Comparison of ENCODE assay signal across 12 cellular contexts in genomic region chr14:74547331-74547927, GRCh38.
"Had no signal": no experiment of that assay in that cellular context is flagged by ENCODE, and none has a peak within 500 bp of the region (broad histone marks: within the 10 kb centered on the region; RNA-seq: fewer than 3 reads in every experiment).

No MANE protein-coding gene starts in this region.

- H3K9me3 Mint-ChIP-seq: activated B cell treated with CpG ODN at 0.5 μM for 24 hours; activated CD4-positive, alpha-beta T cell treated with anti-CD3 and anti-CD28 coated beads, Interleukin-2, amount 10 ng/mL, durations not matched to agents 24 days and 14 days; activated naive CD4-positive, alpha-beta T cell treated with anti-CD3 and anti-CD28 coated beads, Interleukin-2, amount 10 ng/mL, durations not matched to agents 7 days and 5 days; mesothelial cell of epicardium had no signal

- H3K27ac ChIP-seq: epithelial cell of prostate had no signal

- DNase-seq: activated B cell treated with CpG ODN at 0.5 μM for 24 hours; activated CD4-positive, alpha-beta T cell treated with anti-CD3 and anti-CD28 coated beads, Interleukin-2, amount 10 ng/mL, durations not matched to agents 24 days and 14 days; activated CD8-positive, alpha-beta memory T cell treated with anti-CD3 and anti-CD28 coated beads for 24 hours; activated naive CD4-positive, alpha-beta T cell treated with anti-CD3 and anti-CD28 coated beads, Interleukin-2, amount 10 ng/mL, durations not matched to agents 7 days and 5 days; cortex of kidney; effector CD8-positive, alpha-beta T cell; kidney glomerular epithelial cell; stimulated activated naive CD4-positive, alpha-beta T cell; T-helper 1 cell had no signal

- H3K36me3 Mint-ChIP-seq: activated naive CD4-positive, alpha-beta T cell treated with anti-CD3 and anti-CD28 coated beads, Interleukin-2, amount 10 ng/mL, durations not matched to agents 7 days and 5 days; mesothelial cell of epicardium had no signal

- H3K4me1 Mint-ChIP-seq: activated B cell treated with CpG ODN at 0.5 μM for 24 hours; activated CD4-positive, alpha-beta T cell treated with anti-CD3 and anti-CD28 coated beads, Interleukin-2, amount 10 ng/mL, durations not matched to agents 24 days and 14 days; activated naive CD4-positive, alpha-beta T cell treated with anti-CD3 and anti-CD28 coated beads, Interleukin-2, amount 10 ng/mL, durations not matched to agents 7 days and 5 days had no signal

- H3K4me3 Mint-ChIP-seq: activated B cell treated with CpG ODN at 0.5 μM for 24 hours; activated CD4-positive, alpha-beta T cell treated with anti-CD3 and anti-CD28 coated beads, Interleukin-2, amount 10 ng/mL, durations not matched to agents 24 days and 14 days; activated naive CD4-positive, alpha-beta T cell treated with anti-CD3 and anti-CD28 coated beads, Interleukin-2, amount 10 ng/mL, durations not matched to agents 7 days and 5 days; mesothelial cell of epicardium had no signal

- H3K27ac Mint-ChIP-seq: activated B cell treated with CpG ODN at 0.5 μM for 24 hours; activated CD4-positive, alpha-beta T cell treated with anti-CD3 and anti-CD28 coated beads, Interleukin-2, amount 10 ng/mL, durations not matched to agents 24 days and 14 days; activated naive CD4-positive, alpha-beta T cell treated with anti-CD3 and anti-CD28 coated beads, Interleukin-2, amount 10 ng/mL, durations not matched to agents 7 days and 5 days; mesothelial cell of epicardium had no signal

- ATAC-seq: sciatic nerve had no signal
